In the genomic region with DNA sequence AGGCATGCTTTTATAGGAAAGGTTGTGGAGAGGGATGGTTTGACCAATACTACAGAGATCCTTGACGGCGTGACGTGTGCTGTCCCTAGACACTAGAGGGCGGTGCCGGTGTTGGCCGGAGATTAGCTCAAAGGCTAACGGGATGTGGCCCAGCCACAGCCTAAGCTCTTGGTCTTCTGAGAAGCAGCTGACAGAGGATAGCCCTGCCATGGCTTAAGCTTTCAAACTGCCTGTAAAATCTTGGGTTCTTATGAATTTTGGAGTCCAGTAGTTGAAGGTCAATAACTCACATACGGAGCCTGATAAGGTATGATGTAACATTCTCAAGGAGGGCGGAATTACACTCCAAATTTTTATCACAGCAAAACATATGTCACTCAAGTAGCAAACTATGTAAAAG, we compare ENCODE assay signal across 8 cellular contexts.
DNase-seq lines count a peak whose midpoint lies in the region; TF ChIP-seq lines count a peak whose summit lies in the region.

No MANE protein-coding gene starts in this region.

- H3K36me3 Mint-ChIP-seq in glutamatergic neuron (ENCODE audit: unreplicated experiment), result no peaks in the 10 kb centered on the region

- DNase-seq in ACHN, result peak; percentile 71
- no peak for DNase-seq in GM12864 (ENCODE audit: low read depth)
- peak; percentile 30 for DNase-seq in HCEC 1CT
- DNase-seq in KG1 (lab: John Stamatoyannopoulos, UW), result peak; percentile 14
- DNase-seq in UCSD-AML1 (lab: John Stamatoyannopoulos, UW; ENCODE audit: unreplicated experiment), result peak; percentile 56
- DNase-seq in glutamatergic neuron, result peak; percentile 65
- peak; percentile 49 for DNase-seq in renal cortical epithelial cell (ENCODE audit: low read depth)
- no peak for DNase-seq in NCI-H187 treated with DMSO at 0.1 percent for 48 hours (lab: John Stamatoyannopoulos, UW)

- no peak overlapping the region for H3K4me3 Mint-ChIP-seq in glutamatergic neuron (ENCODE audit: unreplicated experiment)

- H3K4me1 Mint-ChIP-seq in glutamatergic neuron (ENCODE audit: low read depth, unreplicated experiment), result peaks cover 3% of the 10 kb centered on the region

- H3K27me3 Mint-ChIP-seq in glutamatergic neuron (ENCODE audit: unreplicated experiment), result no peaks in the 10 kb centered on the region

- H3K9me3 Mint-ChIP-seq in glutamatergic neuron (ENCODE audit: unreplicated experiment), result no peaks in the 10 kb centered on the region

- no peak overlapping the region for H3K27ac Mint-ChIP-seq in glutamatergic neuron (ENCODE audit: unreplicated experiment)

- in situ Hi-C loops in ACHN (cut with HindIII; ENCODE audit: low pct_ligation_motif_present, low pct_unique_long_range_greater_than_20kb, low sequenced_read_pairs), result no loop called here

- TF ChIP-seq CTCF in GM12864 (IDR thresholded peaks at IDR 0.05; ENCODE audit: low read depth, low read length, missing control alignments) (peak; percentile 53), glutamatergic neuron (IDR thresholded peaks at IDR 0.05; ENCODE audit: partially characterized antibody, unreplicated experiment) (peak; percentile 65)

- H3K4me3 ChIP-seq in GM12864 (ENCODE audit: low read depth, low read length), result no peak overlapping the region

Comparison
In these comparisons a context has a peak if more than half of its experiments do, and no peak if none do; other contexts are left out.
1. DNase-seq: peak in ACHN (single experiment), HCEC 1CT (single experiment), KG1 (single experiment), UCSD-AML1 (single experiment), glutamatergic neuron (single experiment) and renal cortical epithelial cell (single experiment); none in GM12864 (single experiment) and NCI-H187 treated with DMSO at 0.1 percent for 48 hours (single experiment).